ENCODE assay signal across 8 cellular contexts in genomic region chr13:72728290-72728605, GRCh38. TPM values are rescaled to one million over a fixed set of nuclear protein-coding genes. Genes with fewer than 3 reads are reported as not detected.
A peak's percentile ranks its signal among the peaks of the same experiment; 100 is the strongest.
DNase-seq lines count a peak whose midpoint lies in the region; ATAC-seq and TF ChIP-seq lines count a peak whose summit lies in the region.

No MANE protein-coding gene starts in this region.

- TF ChIP-seq RAD21 in SK-N-SH (IDR thresholded peaks at IDR 0.05; ENCODE audit: low read length): no peak

- TF ChIP-seq EP300 in SK-N-SH (IDR thresholded peaks at IDR 0.05; ENCODE audit: borderline replicate concordance in 1 of 2, low read depth in 1 of 2, low read length in 1 of 2): no peak

- H3K9me3 ChIP-seq in SK-N-SH (no peaks in the 10 kb centered on the region), iPS-20b (ENCODE audit: insufficient read depth, low read depth, low read length) (no peaks in the 10 kb centered on the region)

- POLR2A ChIA-PET in SK-N-SH (lab: Yijun Ruan, JAX): no interaction called here
- POLR2A ChIA-PET in activated CD4-positive, alpha-beta memory T cell treated with anti-CD3 and anti-CD28 coated beads, Interleukin-2, amount 10 ng/mL, durations not matched to agents 7 days and 5 days (lab: Charles Lee): interaction anchor here (0.7 to 4.0 kb wide), 10 partner anchors 10 to 1299 kb away, joined by 3 to 26 read pairs (median 3); partner anchors contain the start of genes DIS3 and PIBF1

- no peak for TF ChIP-seq CTCF in SK-N-SH (IDR thresholded peaks at IDR 0.05)

- H3K27me3 ChIP-seq in SK-N-SH (ENCODE audit: insufficient read depth): no peaks in the 10 kb centered on the region
- H3K27me3 ChIP-seq in iPS-20b (ENCODE audit: insufficient read depth, low read length): no peaks in the 10 kb centered on the region

- 6% methylated on average over 2 of the region's 3 CpGs for WGBS in SK-N-SH (ENCODE audit: low lambda C conversion rate)

- no peaks in the 10 kb centered on the region for H3K27me3 Mint-ChIP-seq in activated CD4-positive, alpha-beta memory T cell treated with anti-CD3 and anti-CD28 coated beads, Interleukin-2, amount 10 ng/mL, durations not matched to agents 7 days and 5 days

- no peaks in the 10 kb centered on the region for H3F3A ChIP-seq in SK-N-SH (replicated peaks; ENCODE audit: insufficient read depth)

- no peak for DNase-seq in SK-N-SH
- no peak for DNase-seq in activated CD4-positive, alpha-beta memory T cell treated with anti-CD3 and anti-CD28 coated beads, Interleukin-2, amount 10 ng/mL, durations not matched to agents 7 days and 5 days
- DNase-seq in substantia nigra (lab: John Stamatoyannopoulos, UW): no peak
- DNase-seq in CD1c-positive myeloid dendritic cell (ENCODE audit: extremely low spot score): no peak
- DNase-seq in middle frontal gyrus (ENCODE audit: extremely low spot score, low spot score): no peak

- peak overlapping the region; percentile 94 for H2AFZ ChIP-seq in SK-N-SH (ENCODE audit: low read depth)

- H3K4me3 Mint-ChIP-seq in activated CD4-positive, alpha-beta memory T cell treated with anti-CD3 and anti-CD28 coated beads, Interleukin-2, amount 10 ng/mL, durations not matched to agents 7 days and 5 days: peak overlapping the region; percentile 92

- H3K36me3 Mint-ChIP-seq in activated CD4-positive, alpha-beta memory T cell treated with anti-CD3 and anti-CD28 coated beads, Interleukin-2, amount 10 ng/mL, durations not matched to agents 7 days and 5 days (ENCODE audit: low read depth): peaks cover 58% of the 10 kb centered on the region

- peaks cover 5 to 13% of the 10 kb centered on the region in 2 experiments; a peak in 3 of 4 replicates for H3K4me1 ChIP-seq in SK-N-SH (ENCODE audit: control insufficient read depth in 1 of 2, insufficient read depth in 2 of 2, low read depth in 1 of 2, low read length in 1 of 2)
- no peaks in the 10 kb centered on the region; the same call in 1 of the 2 replicates for H3K4me1 ChIP-seq in iPS-20b (ENCODE audit: insufficient read depth, low read length)

- peaks cover 91% of the 10 kb centered on the region for H3K79me2 ChIP-seq in SK-N-SH (ENCODE audit: insufficient read depth)

- peak overlapping the region; percentile 83 to 99 for H3K4me3 ChIP-seq in SK-N-SH (ENCODE audit: low read depth in 2 of 2, low read length in 1 of 2)
- H3K4me3 ChIP-seq in iPS-20b (ENCODE audit: low read length): peak overlapping the region; percentile 89

- no peaks in the 10 kb centered on the region for H3K9me2 ChIP-seq in SK-N-SH

- no peaks in the 10 kb centered on the region for H3K9me3 Mint-ChIP-seq in activated CD4-positive, alpha-beta memory T cell treated with anti-CD3 and anti-CD28 coated beads, Interleukin-2, amount 10 ng/mL, durations not matched to agents 7 days and 5 days

- ATAC-seq in SK-N-SH treated with all-trans-retinoic acid at 6 μM for 48 hours (no peak; the same call in 1 of the 3 replicates), HG02623 (IDR thresholded peaks at IDR 0.05; ENCODE audit: unreplicated experiment) (no peak)

- H4K20me1 ChIP-seq in SK-N-SH (ENCODE audit: insufficient read depth): no peaks in the 10 kb centered on the region

- H3K27ac ChIP-seq in SK-N-SH (ENCODE audit: low read depth in 2 of 2, low read length in 1 of 2) (peak overlapping the region; percentile 21 to 68; a peak in 3 of 4 replicates), iPS-20b (ENCODE audit: low read length) (peak overlapping the region; percentile 5), substantia nigra (ENCODE audit: low read depth, low read length, poor library complexity, severe bottlenecking) (peak overlapping the region; percentile 55)

- peak overlapping the region; percentile 84 for H3K27ac Mint-ChIP-seq in activated CD4-positive, alpha-beta memory T cell treated with anti-CD3 and anti-CD28 coated beads, Interleukin-2, amount 10 ng/mL, durations not matched to agents 7 days and 5 days

- H3K4me2 ChIP-seq in SK-N-SH: peak overlapping the region; percentile 94

- CTCF ChIA-PET in SK-N-SH (lab: Yijun Ruan, JAX): no interaction called here
- CTCF ChIA-PET in activated CD4-positive, alpha-beta memory T cell treated with anti-CD3 and anti-CD28 coated beads, Interleukin-2, amount 10 ng/mL, durations not matched to agents 7 days and 5 days (lab: Charles Lee): interaction anchor here (0.9 to 1.9 kb wide), 3 partner anchors 43 to 53 kb away, joined by 3 to 5 read pairs (median 3); no protein-coding TSS in a partner anchor

- H3K36me3 ChIP-seq in SK-N-SH (replicated peaks in 1 of 2; ENCODE audit: control insufficient read depth in 1 of 2, insufficient read depth in 2 of 2, low read length in 1 of 2): peaks cover 15 to 26% of the 10 kb centered on the region in 2 experiments
- H3K36me3 ChIP-seq in iPS-20b (ENCODE audit: insufficient read depth, low read depth, low read length): peaks cover 51% of the 10 kb centered on the region

- H3K4me1 Mint-ChIP-seq in activated CD4-positive, alpha-beta memory T cell treated with anti-CD3 and anti-CD28 coated beads, Interleukin-2, amount 10 ng/mL, durations not matched to agents 7 days and 5 days: peaks cover 54% of the 10 kb centered on the region

- H3K9ac ChIP-seq in SK-N-SH (peak overlapping the region; percentile 67), iPS-20b (ENCODE audit: low read depth, low read length) (peak overlapping the region; percentile 91)

TF ChIP-seq in SK-N-SH, 30 proteins besides CTCF, POLR2A, EP300 and RAD21 (continues in another document):
- TF ChIP-seq YY1 (IDR thresholded peaks at IDR 0.05; ENCODE audit: low read depth) (no peak), RFX5 (IDR thresholded peaks at IDR 0.05; ENCODE audit: low read length) (no peak), FOXM1 (IDR thresholded peaks at IDR 0.05; ENCODE audit: low read depth) (no peak), GABPA (IDR thresholded peaks at IDR 0.05; ENCODE audit: low read depth) (no peak), RXRA (IDR thresholded peaks at IDR 0.05; ENCODE audit: borderline replicate concordance, low read depth) (no peak), PBX3 (IDR thresholded peaks at IDR 0.05) (no peak), ELF1 (IDR thresholded peaks at IDR 0.05) (no peak)

TF ChIP-seq in SK-N-SH treated with all-trans-retinoic acid at 6 μM for 48 hours, 23 proteins besides CTCF, POLR2A, EP300 and RAD21 (continues in another document):
- TF ChIP-seq POU6F1 (CRISPR knock-in tag; IDR thresholded peaks at IDR 0.05; ENCODE audit: borderline replicate concordance, low read depth) (no peak), ZC3H10 (CRISPR knock-in tag; IDR thresholded peaks at IDR 0.05) (no peak), ZNF8 (CRISPR knock-in tag; IDR thresholded peaks at IDR 0.05) (no peak), SNAI2 (CRISPR knock-in tag; IDR thresholded peaks at IDR 0.05) (no peak), ZFP3 (CRISPR knock-in tag; IDR thresholded peaks at IDR 0.05) (no peak), ARNTL (CRISPR knock-in tag; IDR thresholded peaks at IDR 0.05; ENCODE audit: borderline replicate concordance, low read depth) (no peak), OSR1 (CRISPR knock-in tag; IDR thresholded peaks at IDR 0.05) (no peak), RARB (CRISPR knock-in tag; IDR thresholded peaks at IDR 0.05) (no peak), TOX (CRISPR knock-in tag; IDR thresholded peaks at IDR 0.05; ENCODE audit: borderline replicate concordance) (no peak), ESRRG (CRISPR knock-in tag; IDR thresholded peaks at IDR 0.05) (no peak), GLIS3 (CRISPR knock-in tag; IDR thresholded peaks at IDR 0.05) (no peak), CSDC2 (CRISPR knock-in tag; IDR thresholded peaks at IDR 0.05) (no peak), ZNF565 (CRISPR knock-in tag; conservative IDR thresholded peaks at IDR 0.05; ENCODE audit: low read depth) (no peak)

RNA-seq across cellular contexts. Expression of gene BORA, which starts 0.5 kb away (rescaled TPM):
- 1.4 and 2.0 TPM in 2 replicates for polyA plus RNA-seq in SK-N-SH (2012; rRNA removed)
- 2.6 and 2.9 TPM in 2 replicates for polyA plus RNA-seq in SK-N-SH (2012; cell fraction: cytosol; rRNA removed)
- 1.3 and 2.3 TPM in 2 replicates for polyA plus RNA-seq in SK-N-SH (2012; cell fraction: nucleus; rRNA removed)
- 10 to 100 TPM; 25.6 to 28.5 TPM for total RNA-seq in activated CD4-positive, alpha-beta memory T cell treated with anti-CD3 and anti-CD28 coated beads, Interleukin-2, amount 10 ng/mL, durations not matched to agents 7 days and 5 days

RNA-seq across cellular contexts. Expression of gene MZT1, which starts 0.8 kb away (rescaled TPM):
- 8.2 and 9.7 TPM in 2 replicates for polyA plus RNA-seq in SK-N-SH (2012; rRNA removed)
- 15.8 and 23.3 TPM in 2 replicates for polyA plus RNA-seq in SK-N-SH (2012; cell fraction: cytosol; rRNA removed)
- 0.87 and 1.9 TPM in 2 replicates for polyA plus RNA-seq in SK-N-SH (2012; cell fraction: nucleus; rRNA removed)
- total RNA-seq in activated CD4-positive, alpha-beta memory T cell treated with anti-CD3 and anti-CD28 coated beads, Interleukin-2, amount 10 ng/mL, durations not matched to agents 7 days and 5 days: 10 to 100 TPM; 20.7 to 22.3 TPM

RNA-seq across cellular contexts. Expression of gene DIS3, which starts 53.5 kb away (rescaled TPM):
- 14.7 and 15.7 TPM in 2 replicates for polyA plus RNA-seq in SK-N-SH (2012; rRNA removed)
- 17.1 and 21.6 TPM in 2 replicates for polyA plus RNA-seq in SK-N-SH (2012; cell fraction: cytosol; rRNA removed)
- 27.9 and 28.4 TPM in 2 replicates for polyA plus RNA-seq in SK-N-SH (2012; cell fraction: nucleus; rRNA removed)
- 10 to 100 TPM; 31.2 to 33.6 TPM for total RNA-seq in activated CD4-positive, alpha-beta memory T cell treated with anti-CD3 and anti-CD28 coated beads, Interleukin-2, amount 10 ng/mL, durations not matched to agents 7 days and 5 days

RNA-seq across cellular contexts. Expression of gene PIBF1, which starts 53.7 kb away (rescaled TPM):
- 3.6 and 3.9 TPM in 2 replicates for polyA plus RNA-seq in SK-N-SH (2012; rRNA removed)
- 6.5 and 7.7 TPM in 2 replicates for polyA plus RNA-seq in SK-N-SH (2012; cell fraction: cytosol; rRNA removed)
- 1.0 and 3.1 TPM in 2 replicates for polyA plus RNA-seq in SK-N-SH (2012; cell fraction: nucleus; rRNA removed)
- total RNA-seq in activated CD4-positive, alpha-beta memory T cell treated with anti-CD3 and anti-CD28 coated beads, Interleukin-2, amount 10 ng/mL, durations not matched to agents 7 days and 5 days: 10 to 100 TPM; 19.1 to 21.8 TPM

Comparison
In these comparisons a context has a peak if more than half of its experiments do, and no peak if none do; other contexts are left out.
1. H3K27ac ChIP-seq: peak in every context shown above with its lines; median percentile 55 in substantia nigra; 44 in SK-N-SH; 5 in iPS-20b.